10 cellular contexts compared by ENCODE assay signal in the genomic region with DNA sequence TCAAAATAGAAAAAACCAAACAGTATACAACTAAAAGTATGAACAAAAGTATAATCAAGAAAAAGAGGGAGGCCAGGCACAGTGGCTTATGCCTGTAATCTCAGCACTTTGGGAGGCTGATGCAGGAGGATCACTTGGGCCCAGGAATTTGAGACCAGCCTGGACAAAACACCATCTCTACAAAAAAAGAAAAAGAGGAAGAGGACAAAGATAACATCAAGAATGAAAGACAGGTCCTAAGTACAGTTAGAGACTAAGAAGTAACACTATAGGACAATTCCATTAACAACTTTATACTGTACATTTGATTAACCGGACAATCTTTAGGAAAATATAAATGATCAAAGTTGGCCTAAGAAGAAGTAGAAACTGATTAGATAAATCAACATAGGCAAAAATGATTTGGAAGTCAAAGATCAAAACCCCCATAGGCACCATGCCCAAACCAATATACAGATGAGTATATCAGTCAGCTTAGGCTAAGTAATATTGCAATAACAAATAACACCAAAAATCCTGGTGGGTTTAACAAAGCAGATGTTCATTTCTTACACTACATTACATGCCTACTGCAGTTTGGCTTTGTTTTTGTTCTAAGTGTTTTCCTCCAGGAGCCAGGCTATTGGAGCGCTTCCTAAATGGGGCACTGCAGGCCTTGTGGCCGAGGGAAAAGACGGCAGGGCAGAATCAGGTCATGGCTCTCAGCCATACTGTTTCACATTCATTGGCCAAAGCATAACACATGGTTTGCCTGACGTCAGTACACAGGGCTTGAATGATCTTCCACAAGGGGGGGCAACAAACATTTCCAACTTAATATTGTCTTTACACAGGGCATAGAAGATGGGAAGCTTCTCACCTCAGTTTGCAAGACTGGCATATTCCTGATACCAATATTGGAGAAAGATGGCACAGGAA. TPM values are rescaled to one million over a fixed set of nuclear protein-coding genes. Genes with fewer than 3 reads are reported as not detected.
A peak's percentile ranks its signal among the peaks of the same experiment; 100 is the strongest.
DNase-seq lines count a peak whose midpoint lies in the region; ATAC-seq and TF ChIP-seq lines count a peak whose summit lies in the region.
"Had no signal": no experiment of that assay in that cellular context is flagged by ENCODE, and none has a peak within 500 bp of the region (broad histone marks: within the 10 kb centered on the region; RNA-seq: fewer than 3 reads in every experiment).

No MANE protein-coding gene starts in this region.

- peaks cover 5% of the 10 kb centered on the region for H3K9me3 Mint-ChIP-seq in activated CD4-positive, alpha-beta T cell treated with anti-CD3 and anti-CD28 coated beads for 36 hours (ENCODE audit: low read depth)
- H3K9me3 Mint-ChIP-seq in stimulated activated naive B cell treated with anti-CD40 and anti-IgM and Interleukin-4, amounts not matched to agents 10 μg/mL and 1 μg/mL and 100 μg/mL, for 72 hours, result peaks cover 0 to 1% of the 10 kb centered on the region in 2 donors
- peaks cover 19% of the 10 kb centered on the region for H3K9me3 Mint-ChIP-seq in progenitor cell of endocrine pancreas (ENCODE audit: low read depth)
- H3K9me3 Mint-ChIP-seq: activated T-helper 1 cell treated with anti-CD3 and anti-CD28 coated beads, Interleukin-12 subunit alpha, Interleukin-12 subunit beta, Interleukin-2, Interleukin-4 antibody, amounts not matched to agents 30 ng/mL and 10 ng/mL and 1 ng/mL, durations not matched to agents 14 hours and 24 hours and 36 hours had no signal

- no peak for TF ChIP-seq CTCF in progenitor cell of endocrine pancreas (IDR thresholded peaks at IDR 0.05; ENCODE audit: unreplicated experiment)

- DNase-seq in activated CD4-positive, alpha-beta T cell treated with anti-CD3 and anti-CD28 coated beads for 36 hours, result no peak
- DNase-seq in activated CD4-positive, alpha-beta T cell treated with anti-CD3 and anti-CD28 coated beads for 1 hour, result no peak
- DNase-seq in RPMI8226 (peak; percentile 39), progenitor cell of endocrine pancreas (ENCODE audit: low spot score, unreplicated experiment) (no peak)
- no peak for DNase-seq in stimulated activated naive B cell treated with anti-CD40 and anti-IgM and Interleukin-4, amounts not matched to agents 10 μg/mL and 1 μg/mL and 100 μg/mL, for 72 hours
- DNase-seq: transverse colon had no signal

- no peaks in the 10 kb centered on the region for H3K4me1 Mint-ChIP-seq in activated CD4-positive, alpha-beta T cell treated with anti-CD3 and anti-CD28 coated beads for 36 hours
- H3K4me1 Mint-ChIP-seq in stimulated activated naive B cell treated with anti-CD40 and anti-IgM and Interleukin-4, amounts not matched to agents 10 μg/mL and 1 μg/mL and 100 μg/mL, for 72 hours, result peaks cover 7 to 17% of the 10 kb centered on the region in 2 donors
- no peaks in the 10 kb centered on the region for H3K4me1 Mint-ChIP-seq in progenitor cell of endocrine pancreas (ENCODE audit: low read depth)

- CTCF ChIA-PET in activated CD4-positive, alpha-beta T cell treated with anti-CD3 and anti-CD28 coated beads for 36 hours (lab: Charles Lee), result no interaction called here

- no peak overlapping the region for H3K27ac Mint-ChIP-seq in activated CD4-positive, alpha-beta T cell treated with anti-CD3 and anti-CD28 coated beads for 36 hours
- H3K27ac Mint-ChIP-seq in stimulated activated naive B cell treated with anti-CD40 and anti-IgM and Interleukin-4, amounts not matched to agents 10 μg/mL and 1 μg/mL and 100 μg/mL, for 72 hours, result peak overlapping the region; percentile 49
- no peak overlapping the region for H3K27ac Mint-ChIP-seq in progenitor cell of endocrine pancreas
- H3K27ac Mint-ChIP-seq: activated T-helper 1 cell treated with anti-CD3 and anti-CD28 coated beads, Interleukin-12 subunit alpha, Interleukin-12 subunit beta, Interleukin-2, Interleukin-4 antibody, amounts not matched to agents 30 ng/mL and 10 ng/mL and 1 ng/mL, durations not matched to agents 14 hours and 24 hours and 36 hours had no signal

- no peak overlapping the region for H3K4me3 Mint-ChIP-seq in activated CD4-positive, alpha-beta T cell treated with anti-CD3 and anti-CD28 coated beads for 36 hours
- H3K4me3 Mint-ChIP-seq in stimulated activated naive B cell treated with anti-CD40 and anti-IgM and Interleukin-4, amounts not matched to agents 10 μg/mL and 1 μg/mL and 100 μg/mL, for 72 hours, result no peak overlapping the region
- no peak overlapping the region for H3K4me3 Mint-ChIP-seq in progenitor cell of endocrine pancreas (ENCODE audit: low read depth)
- H3K4me3 Mint-ChIP-seq: activated T-helper 1 cell treated with anti-CD3 and anti-CD28 coated beads, Interleukin-12 subunit alpha, Interleukin-12 subunit beta, Interleukin-2, Interleukin-4 antibody, amounts not matched to agents 30 ng/mL and 10 ng/mL and 1 ng/mL, durations not matched to agents 14 hours and 24 hours and 36 hours had no signal

- POLR2A ChIA-PET in activated CD4-positive, alpha-beta T cell treated with anti-CD3 and anti-CD28 coated beads for 36 hours (lab: Charles Lee), result no interaction called here

- H3K36me3 Mint-ChIP-seq in activated CD4-positive, alpha-beta T cell treated with anti-CD3 and anti-CD28 coated beads for 36 hours (ENCODE audit: low read depth), result no peaks in the 10 kb centered on the region
- H3K36me3 Mint-ChIP-seq in stimulated activated naive B cell treated with anti-CD40 and anti-IgM and Interleukin-4, amounts not matched to agents 10 μg/mL and 1 μg/mL and 100 μg/mL, for 72 hours, result no peaks in the 10 kb centered on the region
- H3K36me3 Mint-ChIP-seq in progenitor cell of endocrine pancreas (ENCODE audit: insufficient read depth), result peaks cover 38% of the 10 kb centered on the region

- intact Hi-C loops in activated CD4-positive, alpha-beta T cell treated with anti-CD3 and anti-CD28 coated beads for 36 hours (cut with DNase I, micrococcal nuclease), result no loop called here

- peak; percentile 83 for ATAC-seq in activated CD4-positive, alpha-beta T cell treated with anti-CD3 and anti-CD28 coated beads for 36 hours
- ATAC-seq in esophagus mucosa (peak; percentile 40), HG03095 (IDR thresholded peaks at IDR 0.05; ENCODE audit: unreplicated experiment) (no peak), HG03139 (IDR thresholded peaks at IDR 0.05; ENCODE audit: unreplicated experiment) (no peak)
- peak in 1 of 2 donors; percentile 34 for ATAC-seq in stimulated activated naive B cell treated with anti-CD40 and anti-IgM and Interleukin-4, amounts not matched to agents 10 μg/mL and 1 μg/mL and 100 μg/mL, for 72 hours (replicated peaks)

- H3K27me3 Mint-ChIP-seq in activated CD4-positive, alpha-beta T cell treated with anti-CD3 and anti-CD28 coated beads for 36 hours, result no peaks in the 10 kb centered on the region
- no peaks in the 10 kb centered on the region for H3K27me3 Mint-ChIP-seq in stimulated activated naive B cell treated with anti-CD40 and anti-IgM and Interleukin-4, amounts not matched to agents 10 μg/mL and 1 μg/mL and 100 μg/mL, for 72 hours
- H3K27me3 Mint-ChIP-seq in progenitor cell of endocrine pancreas, result no peaks in the 10 kb centered on the region

RNA-seq across cellular contexts. Expression of a gene that starts 42.2 kb away (rescaled TPM):
- total RNA-seq in activated CD4-positive, alpha-beta T cell treated with anti-CD3 and anti-CD28 coated beads for 36 hours, result not detected
- total RNA-seq in esophagus mucosa, result not detected
- total RNA-seq in progenitor cell of endocrine pancreas, result 6.7 and 7.5 TPM in 2 replicates
- total RNA-seq: activated T-helper 1 cell treated with anti-CD3 and anti-CD28 coated beads, Interleukin-12 subunit alpha, Interleukin-12 subunit beta, Interleukin-2, Interleukin-4 antibody, amounts not matched to agents 30 ng/mL and 10 ng/mL and 1 ng/mL, durations not matched to agents 14 hours and 24 hours and 36 hours; transverse colon had no signal

Comparison
In these comparisons a context has a peak if more than half of its experiments do, and no peak if none do; other contexts are left out.
1. ATAC-seq: peak in activated CD4-positive, alpha-beta T cell treated with anti-CD3 and anti-CD28 coated beads for 36 hours (single experiment) and esophagus mucosa (single experiment); none in HG03095 (single experiment) and HG03139 (single experiment).